Comparison of ENCODE assay signal across 8 cellular contexts in genomic region chr6:16690244-16691142, GRCh38.
DNase-seq lines count a peak whose midpoint lies in the region; ATAC-seq and TF ChIP-seq lines count a peak whose summit lies in the region.

No MANE protein-coding gene starts in this region.

- TF ChIP-seq CTCF in GM13976 (IDR thresholded peaks at IDR 0.05; ENCODE audit: borderline replicate concordance, control extremely low read depth, extremely low read depth, insufficient read depth, missing control alignments) (no peak), chondrocyte (IDR thresholded peaks at IDR 0.05) (no peak), tibial nerve (IDR thresholded peaks at IDR 0.05) (no peak)

- H3K4me3 ChIP-seq in tibial nerve, result no peak overlapping the region

- H3K27me3 ChIP-seq in tibial nerve, result no peaks in the 10 kb centered on the region

- H3K36me3 Mint-ChIP-seq in chondrocyte (ENCODE audit: low read depth), result peaks cover 2% of the 10 kb centered on the region

- H3K27ac ChIP-seq in tibial nerve, result no peak overlapping the region

- in situ Hi-C loops in GM13976 (cut with MboI; ENCODE audit: low sequenced_read_pairs, unreplicated experiment), result no loop called here

- peak overlapping the region; percentile 61 for H3K27ac Mint-ChIP-seq in chondrocyte (ENCODE audit: unreplicated experiment)

- no peak for TF ChIP-seq EP300 in tibial nerve (IDR thresholded peaks at IDR 0.05)

- ATAC-seq in GM21423 (IDR thresholded peaks at IDR 0.05; ENCODE audit: unreplicated experiment), result peak; percentile 71
- ATAC-seq in HG03565 (IDR thresholded peaks at IDR 0.05; ENCODE audit: unreplicated experiment), result peak; percentile 63

- no peaks in the 10 kb centered on the region for H3K9me3 Mint-ChIP-seq in chondrocyte (ENCODE audit: low read depth)

- H3K4me1 Mint-ChIP-seq in chondrocyte (ENCODE audit: low read depth), result peaks cover 32% of the 10 kb centered on the region

- peak; percentile 43 for DNase-seq in GM13976 (ENCODE audit: low spot score)
- no peak for DNase-seq in chondrocyte (ENCODE audit: low spot score)
- DNase-seq in tibial nerve (ENCODE audit: low spot score in 2 of 2), result no peak
- no peak for DNase-seq in GOT3 (lab: John Stamatoyannopoulos, UW)
- no peak for DNase-seq in COR-L47 (lab: John Stamatoyannopoulos, UW)
- no peak for DNase-seq in putamen (ENCODE audit: low spot score)

- H3K36me3 ChIP-seq in tibial nerve, result no peaks in the 10 kb centered on the region

- no peaks in the 10 kb centered on the region for H3K27me3 Mint-ChIP-seq in chondrocyte (ENCODE audit: low read depth)

- 87 to 89% methylated on average over 7 of the region's 7 CpGs for WGBS in tibial nerve, 2 donors

- peaks cover 0 to 9% (median 0%) of the 10 kb centered on the region in 4 donors for H3K4me1 ChIP-seq in tibial nerve

- H3K4me3 Mint-ChIP-seq in chondrocyte (ENCODE audit: unreplicated experiment), result no peak overlapping the region

- TF ChIP-seq POLR2A in tibial nerve (IDR thresholded peaks at IDR 0.05), result no peak

- H3K9me3 ChIP-seq in tibial nerve, result no peaks in the 10 kb centered on the region
